Comparison of ENCODE assay signal across 25 cellular contexts in genomic region chr10:124162774-124163354, GRCh38.
"Had no signal": no experiment of that assay in that cellular context is flagged by ENCODE, and none has a peak within 500 bp of the region (broad histone marks: within the 10 kb centered on the region; RNA-seq: fewer than 3 reads in every experiment).

No MANE protein-coding gene starts in this region.

- H3K9me3 ChIP-seq: MG63, SJCRH30, SK-N-SH had no signal

- H3K4me1 ChIP-seq: SJCRH30 had no signal

- DNase-seq: activated CD4-positive, alpha-beta T cell treated with anti-CD3 and anti-CD28 coated beads for 4 hours; activated CD4-positive, alpha-beta T cell treated with anti-CD3 and anti-CD28 coated beads, Interleukin-2, amount 50 U/mL, for 4 hours; activated CD8-positive, alpha-beta memory T cell treated with anti-CD3 and anti-CD28 coated beads, Interleukin-2, amount 50 U/mL, for 48 hours; activated CD8-positive, alpha-beta T cell treated with anti-CD3 and anti-CD28 coated beads, Interleukin-2, amount 10 ng/mL, durations not matched to agents 7 days and 5 days; activated T-cell treated with anti-CD3 and anti-CD28 coated beads, Interleukin-2, amount 50 U/mL, for 1 hour; MG63; MV-4-11; NCI-H1092 treated with DMSO at 0.1 percent for 48 hours; NCI-H1417 treated with DMSO at 0.1 percent for 48 hours; NCI-H1694; NCI-H2029 treated with DMSO at 0.1 percent for 48 hours; NCI-H510A treated with DMSO at 0.1 percent for 48 hours; NCI-H748 treated with DMSO at 0.1 percent for 48 hours; OCI-M1; Right ventricle myocardium superior; RPMI8226; SJCRH30; SK-N-SH; T-helper 1 cell; WERI-Rb-1 had no signal

- H3K27me3 ChIP-seq: MG63, SJCRH30 had no signal

- H3K4me1 Mint-ChIP-seq: activated naive CD4-positive, alpha-beta T cell treated with anti-CD3 and anti-CD28 coated beads, Interleukin-2, amount 50 U/mL, for 24 hours; central memory CD8-positive, alpha-beta T cell had no signal

- H3K9me2 ChIP-seq: SK-N-SH had no signal

- H3K36me3 Mint-ChIP-seq: activated naive CD4-positive, alpha-beta T cell treated with anti-CD3 and anti-CD28 coated beads, Interleukin-2, amount 50 U/mL, for 24 hours had no signal

- ATAC-seq: activated CD4-positive, CD25-positive, alpha-beta regulatory T cell treated with anti-CD3 and anti-CD28 coated beads, Interleukin-2, amount 50 U/mL, for 24 hours; activated CD8-positive, alpha-beta T cell treated with anti-CD3 and anti-CD28 coated beads, Interleukin-2, amount 10 ng/mL, durations not matched to agents 7 days and 5 days; Panc1 had no signal

- H3K27ac ChIP-seq: SJCRH30, WERI-Rb-1 had no signal

- H3K36me3 ChIP-seq: MG63, SJCRH30, WERI-Rb-1 had no signal

- H3K27ac Mint-ChIP-seq: activated CD8-positive, alpha-beta T cell treated with anti-CD3 and anti-CD28 coated beads, Interleukin-2, amount 10 ng/mL, durations not matched to agents 7 days and 5 days; activated naive CD4-positive, alpha-beta T cell treated with anti-CD3 and anti-CD28 coated beads, Interleukin-2, amount 50 U/mL, for 24 hours had no signal

- H3K4me3 Mint-ChIP-seq: activated CD8-positive, alpha-beta T cell treated with anti-CD3 and anti-CD28 coated beads, Interleukin-2, amount 10 ng/mL, durations not matched to agents 7 days and 5 days; activated naive CD4-positive, alpha-beta T cell treated with anti-CD3 and anti-CD28 coated beads, Interleukin-2, amount 50 U/mL, for 24 hours; brain; central memory CD8-positive, alpha-beta T cell had no signal

- H3K4me2 ChIP-seq: SK-N-SH had no signal

- H3K9me3 Mint-ChIP-seq: activated naive CD4-positive, alpha-beta T cell treated with anti-CD3 and anti-CD28 coated beads, Interleukin-2, amount 50 U/mL, for 24 hours; central memory CD8-positive, alpha-beta T cell had no signal

- H3K4me3 ChIP-seq: MG63, SJCRH30 had no signal
